Comparison of ENCODE assay signal across 10 cellular contexts in genomic region chr5:181259283-181259682, GRCh38. TPM values are rescaled to one million over a fixed set of nuclear protein-coding genes. Genes with fewer than 3 reads are reported as not detected.
DNase-seq lines count a peak whose midpoint lies in the region; ATAC-seq and TF ChIP-seq lines count a peak whose summit lies in the region.
"Had no signal": no experiment of that assay in that cellular context is flagged by ENCODE, and none has a peak within 500 bp of the region (broad histone marks: within the 10 kb centered on the region; RNA-seq: fewer than 3 reads in every experiment).

No MANE protein-coding gene starts in this region.

- H3K4me3 Mint-ChIP-seq in activated T-cell treated with anti-CD3 and anti-CD28 coated beads, Interleukin-2, amount 50 U/mL, for 4 hours = peak overlapping the region; percentile 99

- H3K4me1 Mint-ChIP-seq in activated T-cell treated with anti-CD3 and anti-CD28 coated beads, Interleukin-2, amount 50 U/mL, for 4 hours (ENCODE audit: low read depth) = peaks cover 58% of the 10 kb centered on the region

- H3K27ac ChIP-seq in ascending aorta (peak overlapping the region in 1 of 2 donors; percentile 100), right lobe of liver (no peak overlapping the region), transverse colon (peak overlapping the region in 3 of 4 donors; percentile 97 to 100 (median 99))

- intact Hi-C loops in ascending aorta (cut with DNase I) = no loop called here
- intact Hi-C loops in right lobe of liver (cut with DNase I) = no loop called here
- intact Hi-C loops in transverse colon (cut with DNase I; ENCODE audit: low total_unique reads) = no loop called here

- no peaks in the 10 kb centered on the region for H3K9me3 ChIP-seq in ascending aorta
- H3K9me3 ChIP-seq in right lobe of liver = no peaks in the 10 kb centered on the region
- no peaks in the 10 kb centered on the region for H3K9me3 ChIP-seq in transverse colon

- no peak for DNase-seq in activated T-cell treated with anti-CD3 and anti-CD28 coated beads, Interleukin-2, amount 50 U/mL, for 4 hours
- DNase-seq in activated T-cell treated with anti-CD3 and anti-CD28 coated beads, Interleukin-2, amount 50 U/mL, for 1 hour = no peak
- no peak for DNase-seq in ascending aorta (ENCODE audit: low spot score in 2 of 2)
- DNase-seq in right lobe of liver = no peak
- no peak for DNase-seq in transverse colon
- DNase-seq in stimulated activated CD4-positive, alpha-beta T cell treated with anti-CD3 and anti-CD28 coated beads, Interleukin-12 subunit alpha, Interleukin-12 subunit beta, amount 100 ng/mL, for 4 hours = no peak
- no peak for DNase-seq in putamen (ENCODE audit: low spot score)
- DNase-seq: COR-L47, T-helper 9 cell had no signal

- TF ChIP-seq EP300 in transverse colon (IDR thresholded peaks at IDR 0.05; ENCODE audit: low read depth) = no peak

- TF ChIP-seq CTCF in ascending aorta (IDR thresholded peaks at IDR 0.05) = no peak
- TF ChIP-seq CTCF in right lobe of liver (IDR thresholded peaks at IDR 0.05) = no peak
- no peak for TF ChIP-seq CTCF in transverse colon (IDR thresholded peaks at IDR 0.05)

- H3K27me3 ChIP-seq in ascending aorta (no peaks in the 10 kb centered on the region), right lobe of liver (no peaks in the 10 kb centered on the region), transverse colon (no peaks in the 10 kb centered on the region)

- H3K36me3 Mint-ChIP-seq in activated T-cell treated with anti-CD3 and anti-CD28 coated beads, Interleukin-2, amount 50 U/mL, for 4 hours (ENCODE audit: insufficient read depth) = peaks cover 31% of the 10 kb centered on the region

- WGBS in right lobe of liver (ENCODE audit: insufficient coverage, low coverage, low lambda C conversion rate, missing lambda C conversion rate) = 20% methylated on average over 2 of the region's 2 CpGs
- WGBS in transverse colon (ENCODE audit: low coverage in 1 of 2), 2 donors = 29 to 40% methylated on average over 2 of the region's 2 CpGs

- in situ Hi-C loops in transverse colon (cut with MboI; ENCODE audit: low pct_ligation_motif_present in 1 of 4, low pct_unique_long_range_greater_than_20kb in 1 of 4, low sequenced_read_pairs in 3 of 4) = no loop called here

- no peaks in the 10 kb centered on the region for H3K27me3 Mint-ChIP-seq in activated T-cell treated with anti-CD3 and anti-CD28 coated beads, Interleukin-2, amount 50 U/mL, for 4 hours (ENCODE audit: low read depth)

- TF ChIP-seq POLR2A in right lobe of liver (IDR thresholded peaks at IDR 0.05) (no peak), transverse colon (IDR thresholded peaks at IDR 0.05) (no peak)

- no peaks in the 10 kb centered on the region for H3K9me3 Mint-ChIP-seq in activated T-cell treated with anti-CD3 and anti-CD28 coated beads, Interleukin-2, amount 50 U/mL, for 4 hours

- H3K36me3 ChIP-seq in ascending aorta = peaks cover 12% of the 10 kb centered on the region in 2 donors
- H3K36me3 ChIP-seq in right lobe of liver = no peaks in the 10 kb centered on the region
- H3K36me3 ChIP-seq in transverse colon = no peaks in the 10 kb centered on the region

- H3K4me3 ChIP-seq in ascending aorta = peak overlapping the region; percentile 74 to 99
- H3K4me3 ChIP-seq in right lobe of liver = peak overlapping the region; percentile 86 to 94 (median 89)
- H3K4me3 ChIP-seq in transverse colon = peak overlapping the region in 3 of 4 donors; percentile 71 to 83 (median 78)

- peaks cover 2 to 36% of the 10 kb centered on the region in 2 donors for H3K4me1 ChIP-seq in ascending aorta
- peaks cover 0 to 44% (median 12%) of the 10 kb centered on the region in 4 donors for H3K4me1 ChIP-seq in right lobe of liver
- peaks cover 13 to 60% (median 34%) of the 10 kb centered on the region in 4 donors for H3K4me1 ChIP-seq in transverse colon

- no peak for ATAC-seq in activated T-cell treated with anti-CD3 and anti-CD28 coated beads, Interleukin-2, amount 50 U/mL, for 4 hours
- ATAC-seq in right lobe of liver = no peak
- ATAC-seq in GM19351 (IDR thresholded peaks at IDR 0.05; ENCODE audit: unreplicated experiment) = no peak

RNA-seq across cellular contexts. Expression of gene TRIM52, which starts 1.7 kb away (rescaled TPM):
- total RNA-seq in activated T-cell treated with anti-CD3 and anti-CD28 coated beads, Interleukin-2, amount 50 U/mL, for 4 hours = 10 to 100 TPM; 11.4 to 12.5 (median 12.0) TPM
- total RNA-seq in ascending aorta = 21.2 TPM
- 1 to 10 TPM; 2.8 to 6.5 (median 4.6) TPM for total RNA-seq in right lobe of liver
- total RNA-seq in transverse colon = 10 to 100 TPM; 14.7 to 24.3 (median 20.4) TPM

RNA-seq across cellular contexts. Expression of gene RACK1, which starts 15.6 kb away (rescaled TPM):
- total RNA-seq in activated T-cell treated with anti-CD3 and anti-CD28 coated beads, Interleukin-2, amount 50 U/mL, for 4 hours = 1,000 to 10,000 TPM; 2,938 to 3,145 (median 2,972) TPM
- total RNA-seq in ascending aorta (2,870 TPM), right lobe of liver (1,000 to 10,000 TPM in 2 of 6 experiments, 100 to 1,000 TPM in 4; 470 to 1,156 (median 552) TPM), transverse colon (1,000 to 10,000 TPM; 1,633 to 1,930 (median 1,753) TPM)

RNA-seq across cellular contexts. Expression of gene TRIM41, which starts 36.2 kb away (rescaled TPM):
- 10 to 100 TPM; 37.6 to 39.5 (median 38.3) TPM for total RNA-seq in activated T-cell treated with anti-CD3 and anti-CD28 coated beads, Interleukin-2, amount 50 U/mL, for 4 hours
- total RNA-seq in ascending aorta = 105 TPM
- total RNA-seq in right lobe of liver = 10 to 100 TPM in 4 of 6 experiments, 1 to 10 TPM in 2; 7.3 to 20.6 (median 15.9) TPM
- total RNA-seq in transverse colon = 10 to 100 TPM; 17.9 to 23.9 (median 18.7) TPM

RNA-seq across cellular contexts. Expression of gene TRIM7, which starts 54.3 kb away (rescaled TPM):
- 1 to 10 TPM in 1 of 3 donors, under 1 TPM in 2; 0.18 to 2.1 (median 0.99) TPM for total RNA-seq in activated T-cell treated with anti-CD3 and anti-CD28 coated beads, Interleukin-2, amount 50 U/mL, for 4 hours
- 6.1 TPM for total RNA-seq in ascending aorta
- total RNA-seq in right lobe of liver = 1 to 10 TPM in 1 of 6 experiments, under 1 TPM in 4, not detected in 1; 0.07 to 1.4 (median 0.26) TPM
- total RNA-seq in transverse colon = 10 to 100 TPM in 1 of 4 donors, 1 to 10 TPM in 2, not detected in 1; 2.5 to 16.7 (median 7.5) TPM

Comparison
In these comparisons a context has a peak if more than half of its experiments do, and no peak if none do; other contexts are left out.
1. H3K27ac ChIP-seq: peak in transverse colon (3 of 4); none in right lobe of liver (0 of 3).
2. Peak in every context shown above with its lines, with median percentiles within 50 percentile points of each other: H3K4me3 ChIP-seq.